8 cellular contexts compared by ENCODE assay signal in genomic region chr5:159133041-159133741, GRCh38. TPM values are rescaled to one million over a fixed set of nuclear protein-coding genes. Genes with fewer than 3 reads are reported as not detected.
A peak's percentile ranks its signal among the peaks of the same experiment; 100 is the strongest.
DNase-seq lines count a peak whose midpoint lies in the region; ATAC-seq, FAIRE-seq and TF ChIP-seq lines count a peak whose summit lies in the region.

No MANE protein-coding gene starts in this region.

- FAIRE-seq in endometrium (lab: Jason Lieb, UNC), result peak; percentile 80

- DNase-seq in A172 (ENCODE audit: low spot score) (peak; percentile 71), GM06990 (ENCODE audit: extremely low read depth, insufficient read length) (peak; percentile 46), HPDE6-E6E7 (ENCODE audit: extremely low spot score) (peak; percentile 31), Panc1 (ENCODE audit: low read depth, low spot score) (peak; percentile 52), midbrain (lab: John Stamatoyannopoulos, UW) (peak; percentile 26)
- DNase-seq in T-helper 2 cell treated with Interferon-gamma antibody and Interleukin-4, amounts not matched to agents 5 μg/mL and 100 μg/mL, for 36 hours (ENCODE audit: low spot score), result no peak

- peaks cover 4% of the 10 kb centered on the region; the same call in 1 of the 2 replicates for H3K4me1 ChIP-seq in Panc1 (ENCODE audit: control insufficient read depth, insufficient read depth, low read length)

- BruUV-seq in Panc1 (replicated peaks; lab: Mats Ljungman, UMichigan), result no TSS peak

- CTCF ChIA-PET in Panc1 (lab: Charles Lee), result interaction anchor here (1.0 to 1.6 kb wide), 2 partner anchors 26 to 438 kb away, joined by 4 to 5 read pairs; no protein-coding TSS in a partner anchor

- H3K9me3 Mint-ChIP-seq in T-helper 2 cell treated with Interferon-gamma antibody and Interleukin-4, amounts not matched to agents 5 μg/mL and 100 μg/mL, for 36 hours, result no peaks in the 10 kb centered on the region

- no peak overlapping the region for H3K27ac ChIP-seq in Panc1 (ENCODE audit: low read length)

- peaks cover 20% of the 10 kb centered on the region for H3K27me3 Mint-ChIP-seq in T-helper 2 cell treated with Interferon-gamma antibody and Interleukin-4, amounts not matched to agents 5 μg/mL and 100 μg/mL, for 36 hours (ENCODE audit: low read depth)

- no peaks in the 10 kb centered on the region; the same call in 1 of the 2 replicates for H3K27me3 ChIP-seq in GM06990 (replicated peaks; ENCODE audit: control insufficient read depth, insufficient read depth, low read length)
- peaks cover 2% of the 10 kb centered on the region; the same call in 1 of the 2 replicates for H3K27me3 ChIP-seq in Panc1 (ENCODE audit: control insufficient read depth, insufficient read depth, low read length)

- intact Hi-C loops in Panc1 (cut with micrococcal nuclease; ENCODE audit: unreplicated experiment), result loop anchor here (1.0 kb wide), 1 partner anchor 438 kb away; no protein-coding TSS in a partner anchor

- H3K36me3 ChIP-seq in GM06990 (ENCODE audit: control insufficient read depth, insufficient read depth, low read length), result no peaks in the 10 kb centered on the region
- no peaks in the 10 kb centered on the region for H3K36me3 ChIP-seq in Panc1 (ENCODE audit: control insufficient read depth, insufficient read depth, low read length)

- in situ Hi-C loops in Panc1 (cut with HindIII; ENCODE audit: low pct_unique_long_range_greater_than_20kb, low sequenced_read_pairs), result no loop called here

- peak; percentile 65 for ATAC-seq in Panc1
- ATAC-seq in GM18873 (IDR thresholded peaks at IDR 0.05; ENCODE audit: low FRiP score, unreplicated experiment), result no peak

- no peaks in the 10 kb centered on the region for H3K36me3 Mint-ChIP-seq in T-helper 2 cell treated with Interferon-gamma antibody and Interleukin-4, amounts not matched to agents 5 μg/mL and 100 μg/mL, for 36 hours (ENCODE audit: low read depth)

- no peaks in the 10 kb centered on the region for H3K9me3 ChIP-seq in Panc1 (ENCODE audit: control insufficient read depth, insufficient read depth, low read depth, low read length)

- POLR2A ChIA-PET in Panc1 (lab: Charles Lee), result no interaction called here

- no peak overlapping the region for H3K27ac Mint-ChIP-seq in T-helper 2 cell treated with Interferon-gamma antibody and Interleukin-4, amounts not matched to agents 5 μg/mL and 100 μg/mL, for 36 hours

- no peak overlapping the region for H3K4me3 Mint-ChIP-seq in T-helper 2 cell treated with Interferon-gamma antibody and Interleukin-4, amounts not matched to agents 5 μg/mL and 100 μg/mL, for 36 hours

- TF ChIP-seq CTCF in GM06990 (IDR thresholded peaks at IDR 0.05; ENCODE audit: insufficient read depth, low read length, poor library complexity, severe bottlenecking), result peak; percentile 66
- peak; percentile 83 for TF ChIP-seq CTCF in Panc1 (IDR thresholded peaks at IDR 0.05)

- H3K4me3 ChIP-seq in GM06990 (replicated peaks; ENCODE audit: low read depth, low read length) (no peak overlapping the region), Panc1 (ENCODE audit: low read depth in 2 of 2, low read length in 2 of 2) (peak overlapping the region in 1 of 2 experiments; percentile 31; a peak in 1 of 4 replicates)

- H3K4me1 Mint-ChIP-seq in T-helper 2 cell treated with Interferon-gamma antibody and Interleukin-4, amounts not matched to agents 5 μg/mL and 100 μg/mL, for 36 hours (ENCODE audit: low read depth), result peaks cover 6% of the 10 kb centered on the region

RNA-seq across cellular contexts. Expression of gene EBF1, which starts 33.5 kb away (rescaled TPM):
- total RNA-seq in A172 (2014; rRNA removed; shearing (Covaris generic)), result 1.6 and 2.1 TPM in 2 replicates
- not detected for total RNA-seq in Panc1 (2021; ENCODE audit: unreplicated experiment)
- not detected for polyA plus RNA-seq in Panc1 (2012; ENCODE audit: insufficient read length)
